1 cellular context compared by ENCODE assay signal in the genomic region with DNA sequence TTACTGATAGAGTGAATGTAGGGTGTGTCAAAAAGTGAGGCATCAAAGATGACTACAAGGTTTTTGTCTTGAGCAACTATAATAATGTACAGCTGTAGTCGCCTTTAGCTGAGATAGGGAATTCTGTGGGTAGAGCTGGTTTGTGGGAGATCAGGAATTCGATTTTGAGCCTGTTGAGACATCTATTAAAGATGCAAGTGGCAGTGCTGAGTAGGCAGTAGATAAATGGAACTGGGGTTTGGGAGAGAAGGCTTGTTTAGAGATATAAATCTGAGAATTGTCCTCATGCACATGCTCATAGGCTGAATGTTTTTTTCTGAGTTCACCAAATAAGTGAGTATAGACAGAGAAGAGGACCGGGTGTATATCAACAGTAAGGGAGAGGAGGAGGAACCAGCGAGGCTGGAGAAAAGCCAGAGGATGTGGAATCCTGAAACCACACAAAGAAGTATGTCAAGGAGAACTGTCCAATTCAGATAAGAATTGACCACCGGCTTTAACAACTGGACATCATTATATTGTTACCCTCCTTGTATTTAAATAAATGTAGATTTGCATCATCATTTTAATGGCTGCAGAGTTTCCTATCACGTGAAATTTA.
TF ChIP-seq lines count a peak whose summit lies in the region.

No MANE protein-coding gene starts in this region.

TF ChIP-seq in IMR-90, 13 proteins besides CTCF, POLR2A, EP300 and RAD21:
- TF ChIP-seq SMC3 (IDR thresholded peaks at IDR 0.05; ENCODE audit: low read depth, low read length) (no peak), CHD1 (IDR thresholded peaks at IDR 0.05; ENCODE audit: low read depth, low read length) (no peak), MXI1 (IDR thresholded peaks at IDR 0.05; ENCODE audit: borderline replicate concordance, low read depth, low read length) (no peak), CEBPB (IDR thresholded peaks at IDR 0.05; ENCODE audit: low read depth, low read length) (no peak), ELK1 (IDR thresholded peaks at IDR 0.05; ENCODE audit: borderline replicate concordance, low read depth, low read length) (no peak), FOS (IDR thresholded peaks at IDR 0.05; ENCODE audit: low read depth, low read length) (no peak), RCOR1 (IDR thresholded peaks at IDR 0.05; ENCODE audit: insufficient replicate concordance, low read length) (no peak), BHLHE40 (IDR thresholded peaks at IDR 0.05; ENCODE audit: low read depth, low read length) (no peak), MAFK (IDR thresholded peaks at IDR 0.05; ENCODE audit: low read depth, low read length) (no peak), MAZ (IDR thresholded peaks at IDR 0.05; ENCODE audit: borderline replicate concordance, low read depth, low read length) (no peak), RFX5 (IDR thresholded peaks at IDR 0.05; ENCODE audit: low read depth, low read length) (no peak), NFE2L2 (IDR thresholded peaks at IDR 0.05; ENCODE audit: low read depth, low read length) (no peak)
- TF ChIP-seq, protein P1, sequence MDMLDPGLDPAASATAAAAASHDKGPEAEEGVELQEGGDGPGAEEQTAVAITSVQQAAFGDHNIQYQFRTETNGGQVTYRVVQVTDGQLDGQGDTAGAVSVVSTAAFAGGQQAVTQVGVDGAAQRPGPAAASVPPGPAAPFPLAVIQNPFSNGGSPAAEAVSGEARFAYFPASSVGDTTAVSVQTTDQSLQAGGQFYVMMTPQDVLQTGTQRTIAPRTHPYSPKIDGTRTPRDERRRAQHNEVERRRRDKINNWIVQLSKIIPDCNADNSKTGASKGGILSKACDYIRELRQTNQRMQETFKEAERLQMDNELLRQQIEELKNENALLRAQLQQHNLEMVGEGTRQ (IDR thresholded peaks at IDR 0.05; ENCODE audit: low read depth, low read length) = no peak
